In the genomic region with DNA sequence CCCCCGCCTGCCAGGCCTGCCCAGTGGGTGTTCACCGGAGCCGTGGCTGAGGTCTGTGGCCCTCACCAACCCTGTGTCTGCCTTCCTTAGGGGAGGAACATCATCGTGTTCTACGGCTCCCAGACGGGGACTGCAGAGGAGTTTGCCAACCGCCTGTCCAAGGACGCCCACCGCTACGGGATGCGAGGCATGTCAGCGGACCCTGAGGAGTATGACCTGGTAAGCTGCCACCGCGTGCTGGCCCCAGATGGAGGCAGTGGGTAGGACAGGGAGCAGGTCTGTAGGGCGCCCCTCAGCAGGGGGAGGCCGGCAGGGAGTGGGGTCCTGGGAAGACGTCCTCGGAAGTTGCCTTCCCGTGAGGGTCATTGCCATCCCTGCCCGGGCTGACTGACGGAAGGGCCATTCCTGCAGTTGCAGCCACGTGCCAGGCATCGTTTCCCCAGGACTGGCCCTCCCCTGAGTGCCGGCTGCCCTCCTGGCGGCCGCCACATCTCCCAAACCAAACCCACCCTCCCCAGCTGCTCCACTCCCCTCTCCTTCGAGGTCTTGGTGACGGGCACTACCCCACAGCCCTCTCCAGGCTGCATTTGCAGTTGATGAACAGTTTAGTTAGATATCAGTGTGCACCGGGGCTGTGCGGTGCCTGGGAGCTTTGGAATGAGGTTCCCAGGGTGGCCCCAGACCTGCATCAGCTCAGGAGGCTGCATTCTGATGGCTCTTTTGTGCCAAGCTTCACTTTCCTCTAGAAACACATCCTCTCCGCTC, we compare ENCODE assay signal across 20 cellular contexts. TPM values are rescaled to one million over a fixed set of nuclear protein-coding genes. Genes with fewer than 3 reads are reported as not detected.
DNase-seq lines count a peak whose midpoint lies in the region; ATAC-seq, FAIRE-seq and TF ChIP-seq lines count a peak whose summit lies in the region.
"Had no signal": no experiment of that assay in that cellular context is flagged by ENCODE, and none has a peak within 500 bp of the region (broad histone marks: within the 10 kb centered on the region; RNA-seq: fewer than 3 reads in every experiment).

No MANE protein-coding gene starts in this region.

- H3K79me1 ChIP-seq in neuronal stem cell (ENCODE audit: low read depth, low read length) = peaks cover 2% of the 10 kb centered on the region

- TF ChIP-seq POLR2A in A549 (IDR thresholded peaks at IDR 0.05; ENCODE audit: low read length) (no peak), esophagus squamous epithelium (IDR thresholded peaks at IDR 0.05) (no peak)

- peak overlapping the region; percentile 28 for H2BK120ac ChIP-seq in neuronal stem cell (ENCODE audit: low read depth, low read length)

- H3K23ac ChIP-seq in neuronal stem cell (ENCODE audit: low read depth, low read length, poor library complexity) = peak overlapping the region; percentile 48

- H3K9ac ChIP-seq in neuronal stem cell (ENCODE audit: low read depth, low read length, poor library complexity) (peak overlapping the region; percentile 30), smooth muscle cell (ENCODE audit: low read depth) (no peak overlapping the region)

- peak overlapping the region; percentile 29 for H4K8ac ChIP-seq in neuronal stem cell (ENCODE audit: low read depth, low read length)

- peaks cover 3% of the 10 kb centered on the region; the same call in 1 of the 2 replicates for H3K36me3 ChIP-seq in Panc1 (ENCODE audit: control insufficient read depth, insufficient read depth, low read length)
- H3K36me3 ChIP-seq in esophagus squamous epithelium = peaks cover 17 to 94% (median 31%) of the 10 kb centered on the region in 3 donors
- peaks cover 35 to 67% of the 10 kb centered on the region in 2 donors for H3K36me3 ChIP-seq in neuronal stem cell (replicated peaks in 1 of 2; ENCODE audit: control insufficient read depth in 2 of 2, insufficient read depth in 2 of 2, low read length in 2 of 2)
- no peaks in the 10 kb centered on the region for H3K36me3 ChIP-seq in smooth muscle cell (ENCODE audit: low read depth)

- BruUV-seq in Panc1 (replicated peaks; lab: Mats Ljungman, UMichigan) = no TSS peak

- POLR2A ChIA-PET in A549 (lab: Yijun Ruan, JAX) (no interaction called here), Panc1 (lab: Charles Lee) (no interaction called here)

- no peak overlapping the region for H4K91ac ChIP-seq in neuronal stem cell (ENCODE audit: low read depth, low read length, poor library complexity)

- no peak overlapping the region for H3K14ac ChIP-seq in neuronal stem cell (ENCODE audit: low read length)

- TF ChIP-seq RAD21 in A549 (conservative IDR thresholded peaks at IDR 0.05 in 1 of 2, IDR thresholded peaks at IDR 0.05 in 1 of 2) = no peak

- no peak for FAIRE-seq in A549 (lab: Jason Lieb, UNC)
- FAIRE-seq: islet of Langerhans had no signal

- H2AK5ac ChIP-seq in neuronal stem cell (ENCODE audit: low read depth, low read length) = no peak overlapping the region

- H3K4me2 ChIP-seq in A549 (no peak overlapping the region), neuronal stem cell (ENCODE audit: insufficient read depth, low read length, poor library complexity, severe bottlenecking) (no peak overlapping the region), smooth muscle cell (no peak overlapping the region)

- CTCF ChIA-PET in A549 (lab: Yijun Ruan, JAX) = no interaction called here
- CTCF ChIA-PET in Panc1 (lab: Charles Lee) = no interaction called here

- H3K4me3 ChIP-seq in A549 = no peak overlapping the region
- no peak overlapping the region for H3K4me3 ChIP-seq in Panc1 (ENCODE audit: low read depth in 2 of 2, low read length in 2 of 2)
- H3K4me3 ChIP-seq in esophagus squamous epithelium = no peak overlapping the region
- H3K4me3 ChIP-seq in neuronal stem cell (ENCODE audit: low read length in 2 of 2) = no peak overlapping the region
- H3K4me3 ChIP-seq in smooth muscle cell = no peak overlapping the region
- H3K4me3 ChIP-seq: breast epithelium, dorsolateral prefrontal cortex had no signal

- peak in 1 of 2 experiments; percentile 14; a peak in 3 of 6 replicates for ATAC-seq in A549
- peak; percentile 3 for ATAC-seq in Panc1
- ATAC-seq: activated CD8-positive, alpha-beta T cell treated with anti-CD3 and anti-CD28 coated beads, Interleukin-2, amount 10 ng/mL, durations not matched to agents 7 days and 5 days; stimulated activated memory B cell treated with anti-CD40 and anti-IgM and Interleukin-4, amounts not matched to agents 10 μg/mL and 1 μg/mL and 100 μg/mL, for 72 hours; T-cell had no signal

- H3F3A ChIP-seq in smooth muscle cell (ENCODE audit: low read depth) = no peaks in the 10 kb centered on the region

- no peaks in the 10 kb centered on the region for H4K20me1 ChIP-seq in smooth muscle cell (ENCODE audit: low read depth)

- H2BK15ac ChIP-seq in neuronal stem cell (ENCODE audit: low read length) = no peak overlapping the region

- H3K4me1 ChIP-seq in A549 (peaks cover 15% of the 10 kb centered on the region), Panc1 (ENCODE audit: control insufficient read depth, insufficient read depth, low read length) (no peaks in the 10 kb centered on the region), esophagus squamous epithelium (peaks cover 0 to 55% (median 11%) of the 10 kb centered on the region in 3 donors), neuronal stem cell (ENCODE audit: control insufficient read depth in 2 of 2, insufficient read depth in 1 of 2, low read depth in 1 of 2, low read length in 2 of 2) (no peaks in the 10 kb centered on the region), smooth muscle cell (ENCODE audit: low read depth) (no peaks in the 10 kb centered on the region)
- H3K4me1 ChIP-seq: breast epithelium had no signal

- in situ Hi-C loops in Panc1 (cut with HindIII; ENCODE audit: low pct_unique_long_range_greater_than_20kb, low sequenced_read_pairs) = no loop called here

- no peak overlapping the region for H2BK12ac ChIP-seq in neuronal stem cell (ENCODE audit: low read length)

- no peak overlapping the region for H3K4ac ChIP-seq in neuronal stem cell (ENCODE audit: low read length)

- DNase-seq in A549 (ENCODE audit: low read depth in 1 of 2, low spot score in 1 of 2) = no peak
- DNase-seq in Panc1 (ENCODE audit: low read depth, low spot score) = no peak
- no peak for DNase-seq in esophagus squamous epithelium (lab: John Stamatoyannopoulos, UW)
- DNase-seq in neuronal stem cell (ENCODE audit: low spot score) = no peak
- DNase-seq in stimulated activated CD4-positive, alpha-beta T cell treated with anti-CD3 and anti-CD28 coated beads, Interleukin-1b, Interleukin-23, amount 100 ng/mL, for 48 hours = no peak
- DNase-seq in NCI-H526 treated with DMSO at 0.1 percent for 48 hours (lab: John Stamatoyannopoulos, UW) = no peak
- no peak for DNase-seq in HUDEP-2 (lab: John Stamatoyannopoulos, UW; ENCODE audit: unreplicated experiment in 76 of 76)
- DNase-seq in smooth muscle cell (lab: John Stamatoyannopoulos, UW; ENCODE audit: unreplicated experiment) = no peak
- DNase-seq: activated CD8-positive, alpha-beta T cell treated with anti-CD3 and anti-CD28 coated beads, Interleukin-2, amount 10 ng/mL, durations not matched to agents 7 days and 5 days; activated naive CD8-positive, alpha-beta T cell treated with anti-CD3 and anti-CD28 coated beads, Interleukin-2, amount 10 ng/mL, durations not matched to agents 7 days and 5 days; IMR-90; mesenchymal stem cell; NCI-H2029; stimulated activated CD4-positive, alpha-beta T cell treated with anti-CD3 and anti-CD28 coated beads, Interleukin-15, amount 100 ng/mL, for 24 hours; T-cell; WERI-Rb-1 had no signal

- TF ChIP-seq EP300 in A549 (IDR thresholded peaks at IDR 0.05) = no peak

- 93% methylated on average over 24 of the region's 31 CpGs for WGBS in A549 (ENCODE audit: missing lambda C conversion rate)
- 72 to 88% methylated on average over 10 to 13 of the region's 31 CpGs for WGBS in esophagus squamous epithelium, 2 donors
- WGBS in neuronal stem cell (ENCODE audit: extremely low coverage in 2 of 2, insufficient read length in 2 of 2, insufficient replicate concordance in 1 of 2), 2 donors = no CpG with 5 or more reads among the region's 31 CpGs
- 93% methylated on average over 31 of the region's 31 CpGs for WGBS in smooth muscle cell (ENCODE audit: low lambda C conversion rate)

- H3K18ac ChIP-seq in neuronal stem cell (ENCODE audit: low read length) = no peak overlapping the region

- H3K79me2 ChIP-seq in smooth muscle cell (ENCODE audit: low read depth) = no peaks in the 10 kb centered on the region

- no peaks in the 10 kb centered on the region for H3K27me3 ChIP-seq in Panc1 (ENCODE audit: control insufficient read depth, insufficient read depth, low read length)
- no peaks in the 10 kb centered on the region for H3K27me3 ChIP-seq in esophagus squamous epithelium
- H3K27me3 ChIP-seq in neuronal stem cell (ENCODE audit: control insufficient read depth in 3 of 3, insufficient read depth in 3 of 3, low read depth in 1 of 3, low read length in 3 of 3) = no peaks in the 10 kb centered on the region
- H3K27me3 ChIP-seq in smooth muscle cell (ENCODE audit: low read depth) = no peaks in the 10 kb centered on the region
- H3K27me3 ChIP-seq: breast epithelium, dorsolateral prefrontal cortex had no signal

- TF ChIP-seq CTCF in A549 (IDR thresholded peaks at IDR 0.05) (no peak), Panc1 (IDR thresholded peaks at IDR 0.05) (no peak), esophagus squamous epithelium (IDR thresholded peaks at IDR 0.05) (no peak), smooth muscle cell (IDR thresholded peaks at IDR 0.05; ENCODE audit: borderline replicate concordance, insufficient read depth, poor library complexity, severe bottlenecking) (no peak)

- H3K9me3 ChIP-seq in A549 (no peaks in the 10 kb centered on the region), Panc1 (ENCODE audit: control insufficient read depth, insufficient read depth, low read depth, low read length) (no peaks in the 10 kb centered on the region), esophagus squamous epithelium (no peaks in the 10 kb centered on the region), neuronal stem cell (replicated peaks in 1 of 2; ENCODE audit: control insufficient read depth in 2 of 2, insufficient read depth in 1 of 2, low read depth in 1 of 2, low read length in 2 of 2) (no peaks in the 10 kb centered on the region), smooth muscle cell (replicated peaks; ENCODE audit: low read depth) (no peaks in the 10 kb centered on the region)
- H3K9me3 ChIP-seq: breast epithelium had no signal

- H3K27ac ChIP-seq in A549 (peak overlapping the region; percentile 24 to 56; a peak in 3 of 6 replicates), Panc1 (ENCODE audit: low read length) (no peak overlapping the region), esophagus squamous epithelium (peak overlapping the region in 3 of 4 donors; percentile 4 to 62 (median 44)), neuronal stem cell (replicated peaks; ENCODE audit: low read length) (no peak overlapping the region), smooth muscle cell (ENCODE audit: low read depth) (no peak overlapping the region)
- H3K27ac ChIP-seq: WERI-Rb-1 had no signal

- H2AFZ ChIP-seq in neuronal stem cell (ENCODE audit: low read length) (no peak overlapping the region), smooth muscle cell (ENCODE audit: low read depth) (no peak overlapping the region)

- intact Hi-C loops in Panc1 (cut with micrococcal nuclease; ENCODE audit: unreplicated experiment) (no loop called here), esophagus squamous epithelium (cut with DNase I) (no loop called here)

- H2BK5ac ChIP-seq in neuronal stem cell (ENCODE audit: low read length) = peak overlapping the region; percentile 53

RNA-seq across cellular contexts. Expression of a gene that starts 14.9 kb away (rescaled TPM):
- 53.8 and 77.6 TPM in 2 replicates for polyA plus RNA-seq in A549 (2011; rRNA removed)
- polyA plus RNA-seq in A549 (2012; cell fraction: cytosol; rRNA removed) = 44.0 and 69.1 TPM in 2 replicates
- polyA plus RNA-seq in A549 (2012; cell fraction: nucleus; rRNA removed) = 86.4 and 96.6 TPM in 2 replicates
- 35.1 to 48.0 TPM (median 46.0 TPM) in 3 replicates for polyA plus RNA-seq in A549 (2017; fragmentation: RNase III; extraction: RNeasy Plus Mini Kit Qiagen cat#74134 plus additional on column Dnase treatment)
- 66.9 and 80.3 TPM in 2 replicates for polyA minus RNA-seq in A549 (2011; rRNA and poly(A)+ RNA removed)
- total RNA-seq in Panc1 (2021; ENCODE audit: unreplicated experiment) = 71.0 TPM
- 73.8 TPM for polyA plus RNA-seq in Panc1 (2012; ENCODE audit: insufficient read length)
- total RNA-seq in esophagus squamous epithelium = 10 to 100 TPM; 14.4 to 53.9 (median 20.1) TPM
- polyA plus RNA-seq in neuronal stem cell (2013, experiment 1 of 2) = 17.6 TPM
- polyA plus RNA-seq in neuronal stem cell (2013, experiment 2 of 2) = 17.4 TPM
- 20.3 and 42.9 TPM in 2 replicates for total RNA-seq in smooth muscle cell
- 37.2 and 45.5 TPM in 2 replicates for polyA plus RNA-seq in smooth muscle cell

Comparison
In these comparisons a context has a peak if more than half of its experiments do, and no peak if none do; other contexts are left out.
1. H3K27ac ChIP-seq: peak in A549 (2 of 2) and esophagus squamous epithelium (3 of 4); none in Panc1 (single experiment), neuronal stem cell (single experiment) and smooth muscle cell (single experiment).